8 cellular contexts compared by ENCODE assay signal in genomic region chr16:84688163-84688562, GRCh38. TPM values are rescaled to one million over a fixed set of nuclear protein-coding genes. Genes with fewer than 3 reads are reported as not detected.
DNase-seq lines count a peak whose midpoint lies in the region; ATAC-seq and TF ChIP-seq lines count a peak whose summit lies in the region.
"Not testable (repeated sequence)": the region's sequence is repeated elsewhere in the genome, so short reads cannot be mapped to it uniquely, and the experiment has no call there.

No MANE protein-coding gene starts in this region.

- H3K36me3 ChIP-seq in BLaER1 treated with 17β-estradiol and CSF1 and Interleukin-3, amounts not matched to agents 10 nM and 100 nM; HEK293 (ENCODE audit: control insufficient read depth in 2 of 2, insufficient read depth in 1 of 2, low read length in 2 of 2); SJSA1; mesenchymal stem cell (ENCODE audit: control insufficient read depth in 1 of 2, insufficient read depth in 2 of 2, low read depth in 1 of 2, low read length in 2 of 2); osteoblast (ENCODE audit: insufficient read depth, low read length): not testable (repeated sequence)

- CTCF ChIA-PET in HEK293 (lab: Yijun Ruan, JAX), result interaction anchor here (0.7 to 1.9 kb wide), 3 partner anchors 16 to 58 kb away, joined by 3 to 12 read pairs (median 5); no protein-coding TSS in a partner anchor

- peak overlapping the region; percentile 75 for H3K27ac Mint-ChIP-seq in stimulated activated naive B cell treated with anti-CD40 and anti-IgM and Interleukin-4, amounts not matched to agents 10 μg/mL and 1 μg/mL and 100 μg/mL, for 72 hours

- not testable (repeated sequence) for H3K4me3 Mint-ChIP-seq in stimulated activated naive B cell treated with anti-CD40 and anti-IgM and Interleukin-4, amounts not matched to agents 10 μg/mL and 1 μg/mL and 100 μg/mL, for 72 hours

- peak overlapping the region in 1 of 2 experiments; percentile 78 for H2BK12ac ChIP-seq in mesenchymal stem cell (ENCODE audit: low read length in 2 of 2)

- POLR2A ChIA-PET in HEK293 (lab: Yijun Ruan, JAX), result not testable (repeated sequence)

- ATAC-seq in stimulated activated naive B cell treated with anti-CD40 and anti-IgM and Interleukin-4, amounts not matched to agents 10 μg/mL and 1 μg/mL and 100 μg/mL, for 72 hours (replicated peaks), result peak; percentile 22 to 30

- peak overlapping the region; percentile 78 for H2AK5ac ChIP-seq in mesenchymal stem cell (ENCODE audit: low read length, severe bottlenecking)

- H2BK15ac ChIP-seq in mesenchymal stem cell (ENCODE audit: low read depth, poor library complexity, severe bottlenecking), result not testable (repeated sequence)

- not testable (repeated sequence) for H2BK5ac ChIP-seq in mesenchymal stem cell (ENCODE audit: low read depth, low read length, poor library complexity, severe bottlenecking)

- H3K79me2 ChIP-seq in osteoblast (ENCODE audit: insufficient read depth, low read length), result not testable (repeated sequence)

- not testable (repeated sequence) for TF ChIP-seq CTCF in HEK293 (tag by site-specific recombination; IDR thresholded peaks at IDR 0.05); osteoblast (IDR thresholded peaks at IDR 0.05; ENCODE audit: extremely low read depth, low read depth, low read length)

- not testable (repeated sequence) for H2AFZ ChIP-seq in mesenchymal stem cell (ENCODE audit: low read depth, low read length); osteoblast (ENCODE audit: low read length)

- H3K4ac ChIP-seq in mesenchymal stem cell (ENCODE audit: low read depth in 1 of 2, low read length in 2 of 2), result not testable (repeated sequence)

- H3K14ac ChIP-seq in mesenchymal stem cell (ENCODE audit: low read length in 2 of 2), result not testable (repeated sequence)

- H3K27me3 ChIP-seq in BLaER1 treated with 17β-estradiol and CSF1 and Interleukin-3, amounts not matched to agents 10 nM and 100 nM; SJSA1 (replicated peaks); mesenchymal stem cell (ENCODE audit: control insufficient read depth in 1 of 2, insufficient read depth in 1 of 2, low read length in 2 of 2); osteoblast (ENCODE audit: insufficient read depth, low read length): not testable (repeated sequence)

- not testable (repeated sequence) for H4K20me1 ChIP-seq in BLaER1 treated with 17β-estradiol and CSF1 and Interleukin-3, amounts not matched to agents 10 nM and 100 nM; osteoblast (ENCODE audit: insufficient read depth, low read length)

- not testable (repeated sequence) for DNase-seq in SJSA1 (ENCODE audit: low read depth in 1 of 2, low spot score in 2 of 2); epithelial cell of prostate (ENCODE audit: low read depth, low spot score); mesenchymal stem cell; osteoblast (ENCODE audit: insufficient read length, low spot score, missing footprints); stimulated activated naive B cell treated with anti-CD40 and anti-IgM and Interleukin-4, amounts not matched to agents 10 μg/mL and 1 μg/mL and 100 μg/mL, for 72 hours
- peak; percentile 50 for DNase-seq in activated effector memory CD4-positive, alpha-beta T cell treated with anti-CD3 and anti-CD28 coated beads, Interleukin-2, amount 50 U/mL, for 16 hours

- not testable (repeated sequence) for H4K91ac ChIP-seq in mesenchymal stem cell (ENCODE audit: low read length)

- H3K36me3 Mint-ChIP-seq in stimulated activated naive B cell treated with anti-CD40 and anti-IgM and Interleukin-4, amounts not matched to agents 10 μg/mL and 1 μg/mL and 100 μg/mL, for 72 hours, result peaks cover 9 to 13% of the 10 kb centered on the region in 2 donors

- peaks cover 8 to 13% of the 10 kb centered on the region in 2 donors for H3K27me3 Mint-ChIP-seq in stimulated activated naive B cell treated with anti-CD40 and anti-IgM and Interleukin-4, amounts not matched to agents 10 μg/mL and 1 μg/mL and 100 μg/mL, for 72 hours

- H3K9me3 ChIP-seq in BLaER1 treated with 17β-estradiol and CSF1 and Interleukin-3, amounts not matched to agents 10 nM and 100 nM (replicated peaks in 1 of 11), result peaks cover 9 to 50% (median 33%) of the 10 kb centered on the region in 11 experiments; a peak in 21 of 22 replicates
- H3K9me3 ChIP-seq in HEK293 (ENCODE audit: control insufficient read depth, insufficient read depth, low read depth, low read length); SJSA1 (replicated peaks); mesenchymal stem cell (ENCODE audit: control insufficient read depth, low read length); osteoblast (ENCODE audit: low read depth, low read length): not testable (repeated sequence)

- not testable (repeated sequence) for H2BK120ac ChIP-seq in mesenchymal stem cell (ENCODE audit: low read depth, low read length)

- peak overlapping the region in 10 of 11 experiments; percentile 63 to 85 (median 78); a peak in 21 of 22 replicates for H3K27ac ChIP-seq in BLaER1 treated with 17β-estradiol and CSF1 and Interleukin-3, amounts not matched to agents 10 nM and 100 nM
- not testable (repeated sequence) for H3K27ac ChIP-seq in HEK293 (ENCODE audit: extremely low read depth, low read depth, low read length)
- H3K27ac ChIP-seq in SJSA1, result peak overlapping the region; percentile 49
- H3K27ac ChIP-seq in epithelial cell of prostate, result peak overlapping the region; percentile 75
- peak overlapping the region; percentile 82 for H3K27ac ChIP-seq in mesenchymal stem cell (ENCODE audit: low read length, poor library complexity, severe bottlenecking)
- peak overlapping the region; percentile 80 for H3K27ac ChIP-seq in osteoblast (ENCODE audit: low read depth, low read length)

- not testable (repeated sequence) for H3K79me1 ChIP-seq in mesenchymal stem cell (replicated peaks; ENCODE audit: low read length, poor library complexity, severe bottlenecking)

- WGBS in mesenchymal stem cell, result 90% methylated on average over 4 of the region's 4 CpGs

- not testable (repeated sequence) for H4K8ac ChIP-seq in mesenchymal stem cell (ENCODE audit: low read length)

- peak overlapping the region in 10 of 11 experiments; percentile 11 to 78 (median 64); a peak in 18 of 22 replicates for H3K4me2 ChIP-seq in BLaER1 treated with 17β-estradiol and CSF1 and Interleukin-3, amounts not matched to agents 10 nM and 100 nM
- not testable (repeated sequence) for H3K4me2 ChIP-seq in mesenchymal stem cell (ENCODE audit: low read length, poor library complexity, severe bottlenecking); osteoblast (ENCODE audit: insufficient read depth, low read length)

- H3K18ac ChIP-seq in mesenchymal stem cell (ENCODE audit: low read depth in 1 of 2, low read length in 2 of 2), result not testable (repeated sequence)

- H3K9me3 Mint-ChIP-seq in stimulated activated naive B cell treated with anti-CD40 and anti-IgM and Interleukin-4, amounts not matched to agents 10 μg/mL and 1 μg/mL and 100 μg/mL, for 72 hours, result peaks cover 3 to 12% of the 10 kb centered on the region in 2 donors

- peak overlapping the region in 7 of 10 experiments; percentile 11 to 33 (median 21); a peak in 6 of 20 replicates for H3K4me3 ChIP-seq in BLaER1 treated with 17β-estradiol and CSF1 and Interleukin-3, amounts not matched to agents 10 nM and 100 nM
- not testable (repeated sequence) for H3K4me3 ChIP-seq in HEK293 (ENCODE audit: low read depth, low read length); SJSA1; mesenchymal stem cell (ENCODE audit: insufficient read depth in 1 of 2, low read depth in 1 of 2, low read length in 2 of 2); osteoblast (ENCODE audit: insufficient read depth, low read length)

- H3K23ac ChIP-seq in mesenchymal stem cell (ENCODE audit: low read length in 2 of 2), result not testable (repeated sequence)

- H3K4me1 Mint-ChIP-seq in stimulated activated naive B cell treated with anti-CD40 and anti-IgM and Interleukin-4, amounts not matched to agents 10 μg/mL and 1 μg/mL and 100 μg/mL, for 72 hours, result peaks cover 19 to 24% of the 10 kb centered on the region in 2 donors

- H3K4me1 ChIP-seq in BLaER1 treated with 17β-estradiol and CSF1 and Interleukin-3, amounts not matched to agents 10 nM and 100 nM, result peaks cover 40 to 84% (median 65%) of the 10 kb centered on the region in 10 experiments
- not testable (repeated sequence) for H3K4me1 ChIP-seq in HEK293 (ENCODE audit: control insufficient read depth, insufficient read depth, low read length)
- peaks cover 45% of the 10 kb centered on the region for H3K4me1 ChIP-seq in SJSA1 (replicated peaks)
- peaks cover 17% of the 10 kb centered on the region for H3K4me1 ChIP-seq in mesenchymal stem cell (ENCODE audit: control insufficient read depth, insufficient read depth, low read depth, low read length)
- H3K4me1 ChIP-seq in osteoblast (ENCODE audit: insufficient read depth, low read length), result peaks cover 18% of the 10 kb centered on the region

- peak overlapping the region in 8 of 11 experiments; percentile 22 to 67 (median 54); a peak in 12 of 22 replicates for H3K9ac ChIP-seq in BLaER1 treated with 17β-estradiol and CSF1 and Interleukin-3, amounts not matched to agents 10 nM and 100 nM
- not testable (repeated sequence) for H3K9ac ChIP-seq in mesenchymal stem cell (ENCODE audit: low read length)

TF ChIP-seq in HEK293, 187 proteins besides CTCF, POLR2A, EP300 and RAD21:
- TF ChIP-seq SETDB1 (IDR thresholded peaks at IDR 0.05; ENCODE audit: insufficient read length, low read length), result peak; percentile 54

RNA-seq across cellular contexts. Expression of gene USP10, which starts 11.6 kb away (rescaled TPM):
- 53.3 and 59.7 TPM in 2 replicates for total RNA-seq in SJSA1 (2014; rRNA removed; shearing (Covaris generic))
- polyA plus RNA-seq in mesenchymal stem cell (2013, experiment 1 of 2), result 51.6 TPM
- polyA plus RNA-seq in mesenchymal stem cell (2013, experiment 2 of 2), result 51.4 TPM
- 41.8 and 43.1 TPM in 2 replicates for total RNA-seq in osteoblast

RNA-seq across cellular contexts. Expression of gene KLHL36, which starts 39.9 kb away (rescaled TPM):
- 33.3 and 45.8 TPM in 2 replicates for total RNA-seq in SJSA1 (2014; rRNA removed; shearing (Covaris generic))
- polyA plus RNA-seq in mesenchymal stem cell (2013, experiment 1 of 2), result 19.3 TPM
- polyA plus RNA-seq in mesenchymal stem cell (2013, experiment 2 of 2), result 18.4 TPM
- 67.5 and 69.1 TPM in 2 replicates for total RNA-seq in osteoblast
